ENCODE assay signal across 8 cellular contexts in the genomic region with DNA sequence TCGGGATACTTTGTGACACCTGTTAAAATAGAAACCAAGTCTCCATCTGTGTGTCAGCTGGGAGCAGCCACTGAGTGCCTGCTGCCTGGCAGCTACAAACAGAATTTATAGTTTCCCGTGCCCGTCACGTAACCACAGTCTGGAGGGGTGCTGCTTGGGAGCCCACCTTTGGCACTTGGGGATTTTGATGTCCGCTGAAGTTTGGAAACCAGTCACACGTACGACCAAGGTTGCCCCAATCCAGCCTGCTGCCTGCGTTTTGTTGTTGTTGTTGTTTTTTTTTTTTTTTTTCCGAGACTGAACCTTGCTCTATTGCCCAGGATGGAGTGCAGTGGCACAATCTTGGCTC. TPM values are rescaled to one million over a fixed set of nuclear protein-coding genes. Genes with fewer than 3 reads are reported as not detected.
DNase-seq lines count a peak whose midpoint lies in the region; ATAC-seq and TF ChIP-seq lines count a peak whose summit lies in the region.

No MANE protein-coding gene starts in this region.

- peak overlapping the region; percentile 92 for H3K27ac ChIP-seq in C4-2B

- no peaks in the 10 kb centered on the region for H3K9me3 ChIP-seq in MG63

- DNase-seq in MG63 (no peak), nephron progenitor cell (no peak), HEK293T (ENCODE audit: extremely low spot score) (no peak), RPMI8226 (no peak)

- H3K4me1 Mint-ChIP-seq in dendritic cell treated with granulocyte-macrophage colony-stimulating factor and Interleukin-4, amounts not matched to agents 40 ng/mL and 50 ng/mL, for 4 days (ENCODE audit: low read depth) = peaks cover 21% of the 10 kb centered on the region
- H3K4me1 Mint-ChIP-seq in nephron progenitor cell = peaks cover 31% of the 10 kb centered on the region

- intact Hi-C loops in dendritic cell treated with granulocyte-macrophage colony-stimulating factor and Interleukin-4, amounts not matched to agents 40 ng/mL and 50 ng/mL, for 4 days (cut with micrococcal nuclease) = loop anchor here (10.0 kb wide), 1 partner anchor 595 kb away; a partner anchor contains a TSS

- H3K27me3 ChIP-seq in MG63 = no peaks in the 10 kb centered on the region

- CTCF ChIA-PET in HEK293T (lab: Yijun Ruan, JAX) = interaction anchor here (0.6 kb wide), 2 partner anchors 9 to 463 kb away, joined by 3 to 5 read pairs; no protein-coding TSS in a partner anchor

- H3K4me3 Mint-ChIP-seq in dendritic cell treated with granulocyte-macrophage colony-stimulating factor and Interleukin-4, amounts not matched to agents 40 ng/mL and 50 ng/mL, for 4 days = peak overlapping the region; percentile 93
- H3K4me3 Mint-ChIP-seq in nephron progenitor cell = peak overlapping the region; percentile 94

- H3K36me3 ChIP-seq in MG63 = peaks cover 14% of the 10 kb centered on the region

- TF ChIP-seq CTCF in C4-2B (conservative IDR thresholded peaks at IDR 0.05) (no peak), nephron progenitor cell (IDR thresholded peaks at IDR 0.05) (no peak)

- H3K27me3 Mint-ChIP-seq in dendritic cell treated with granulocyte-macrophage colony-stimulating factor and Interleukin-4, amounts not matched to agents 40 ng/mL and 50 ng/mL, for 4 days = peaks cover 11% of the 10 kb centered on the region
- peaks cover 4% of the 10 kb centered on the region for H3K27me3 Mint-ChIP-seq in nephron progenitor cell (ENCODE audit: low read depth, poor library complexity)

- H3K9me3 Mint-ChIP-seq in dendritic cell treated with granulocyte-macrophage colony-stimulating factor and Interleukin-4, amounts not matched to agents 40 ng/mL and 50 ng/mL, for 4 days = no peaks in the 10 kb centered on the region
- H3K9me3 Mint-ChIP-seq in nephron progenitor cell = no peaks in the 10 kb centered on the region

- peak overlapping the region; percentile 91 for H3K27ac Mint-ChIP-seq in dendritic cell treated with granulocyte-macrophage colony-stimulating factor and Interleukin-4, amounts not matched to agents 40 ng/mL and 50 ng/mL, for 4 days
- no peak overlapping the region for H3K27ac Mint-ChIP-seq in nephron progenitor cell

- H3K36me3 Mint-ChIP-seq in dendritic cell treated with granulocyte-macrophage colony-stimulating factor and Interleukin-4, amounts not matched to agents 40 ng/mL and 50 ng/mL, for 4 days (ENCODE audit: low read depth) = peaks cover 51% of the 10 kb centered on the region
- H3K36me3 Mint-ChIP-seq in nephron progenitor cell (ENCODE audit: low read depth) = peaks cover 25% of the 10 kb centered on the region

- H3K4me3 ChIP-seq in MG63 = peak overlapping the region; percentile 73

- POLR2A ChIA-PET in HEK293T (lab: Yijun Ruan, JAX) = interaction anchor here (1.0 kb wide), 1 partner anchor 9 kb away, joined by 4 read pairs; no protein-coding TSS in a partner anchor

- ATAC-seq in esophagus mucosa (no peak), HG03280 (IDR thresholded peaks at IDR 0.05; ENCODE audit: unreplicated experiment) (no peak)

TF ChIP-seq in HEK293T, 16 proteins besides CTCF, POLR2A, EP300 and RAD21:
- TF ChIP-seq FOXA1 (IDR thresholded peaks at IDR 0.05) (no peak), LEF1 (IDR thresholded peaks at IDR 0.05; ENCODE audit: borderline replicate concordance) (no peak), FOXK2 (IDR thresholded peaks at IDR 0.05) (no peak), FOXM1 (IDR thresholded peaks at IDR 0.05; ENCODE audit: borderline replicate concordance) (no peak), SUZ12 (IDR thresholded peaks at IDR 0.05) (no peak), HDGF (IDR thresholded peaks at IDR 0.05; ENCODE audit: borderline replicate concordance) (no peak), BHLHE40 (IDR thresholded peaks at IDR 0.05; ENCODE audit: borderline replicate concordance) (no peak), TARDBP (IDR thresholded peaks at IDR 0.05) (no peak), SP1 (IDR thresholded peaks at IDR 0.05) (no peak), ELF4 (IDR thresholded peaks at IDR 0.05) (no peak), ZNF384 (IDR thresholded peaks at IDR 0.05) (no peak), NFRKB (IDR thresholded peaks at IDR 0.05) (no peak)
- TF ChIP-seq, protein P1, sequence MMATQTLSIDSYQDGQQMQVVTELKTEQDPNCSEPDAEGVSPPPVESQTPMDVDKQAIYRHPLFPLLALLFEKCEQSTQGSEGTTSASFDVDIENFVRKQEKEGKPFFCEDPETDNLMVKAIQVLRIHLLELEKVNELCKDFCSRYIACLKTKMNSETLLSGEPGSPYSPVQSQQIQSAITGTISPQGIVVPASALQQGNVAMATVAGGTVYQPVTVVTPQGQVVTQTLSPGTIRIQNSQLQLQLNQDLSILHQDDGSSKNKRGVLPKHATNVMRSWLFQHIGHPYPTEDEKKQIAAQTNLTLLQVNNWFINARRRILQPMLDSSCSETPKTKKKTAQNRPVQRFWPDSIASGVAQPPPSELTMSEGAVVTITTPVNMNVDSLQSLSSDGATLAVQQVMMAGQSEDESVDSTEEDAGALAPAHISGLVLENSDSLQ (IDR thresholded peaks at IDR 0.05) = no peak

RNA-seq across cellular contexts. Expression of a gene that starts 1.6 kb away (rescaled TPM):
- total RNA-seq in MG63 (2014; rRNA removed; shearing (Covaris generic); ENCODE audit: low replicate concordance) = 3.4 and 3.9 TPM in 2 replicates
- 17.3 TPM for total RNA-seq in esophagus mucosa

RNA-seq across cellular contexts. Expression of a gene that starts 10.1 kb away (rescaled TPM):
- 0.23 TPM in 1 of 2 replicates, not detected in the other for total RNA-seq in MG63 (2014; rRNA removed; shearing (Covaris generic); ENCODE audit: low replicate concordance)
- total RNA-seq in esophagus mucosa = not detected
